ENCODE assay signal across 14 cellular contexts in genomic region chr17:7211512-7212277, GRCh38. TPM values are rescaled to one million over a fixed set of nuclear protein-coding genes. Genes with fewer than 3 reads are reported as not detected.
DNase-seq lines count a peak whose midpoint lies in the region; ATAC-seq, FAIRE-seq and TF ChIP-seq lines count a peak whose summit lies in the region.
"Had no signal": no experiment of that assay in that cellular context is flagged by ENCODE, and none has a peak within 500 bp of the region (broad histone marks: within the 10 kb centered on the region; RNA-seq: fewer than 3 reads in every experiment).

No MANE protein-coding gene starts in this region.

- no peaks in the 10 kb centered on the region for H3K27me3 ChIP-seq in iPS-20b (ENCODE audit: insufficient read depth, low read length)

- H3K27me3 Mint-ChIP-seq in natural killer cell (ENCODE audit: low read depth in 2 of 2), result peaks cover 7 to 16% of the 10 kb centered on the region in 2 donors
- H3K27me3 Mint-ChIP-seq in natural killer cell treated with Interleukin-12 subunit alpha and Interleukin-12 subunit beta and Interleukin-15 and Interleukin-18, amount 100 ng/mL, for 72 hours, result peaks cover 6 to 9% of the 10 kb centered on the region in 2 donors

- ATAC-seq in natural killer cell (no peak), GM18907 (IDR thresholded peaks at IDR 0.05; ENCODE audit: unreplicated experiment) (no peak), GM21381 (IDR thresholded peaks at IDR 0.05; ENCODE audit: unreplicated experiment) (no peak)
- ATAC-seq in natural killer cell treated with Interleukin-12 subunit alpha and Interleukin-12 subunit beta and Interleukin-15 and Interleukin-18, amount 100 ng/mL, for 72 hours, result no peak
- ATAC-seq: GM12878; stimulated activated memory B cell treated with anti-CD40 and anti-IgM and Interleukin-4, amounts not matched to agents 10 μg/mL and 1 μg/mL and 100 μg/mL, for 72 hours had no signal

- peak overlapping the region; percentile 82; the same call in 1 of the 2 replicates for H3K9ac ChIP-seq in iPS-20b (ENCODE audit: low read depth, low read length)

- no peaks in the 10 kb centered on the region for H3K9me3 ChIP-seq in iPS-20b (ENCODE audit: insufficient read depth, low read depth, low read length)

- H3K4me1 ChIP-seq in iPS-20b (ENCODE audit: insufficient read depth, low read length), result peaks cover 41% of the 10 kb centered on the region; the same call in 1 of the 2 replicates

- DNase-seq in natural killer cell (no peak), choroid plexus epithelial cell (ENCODE audit: low read depth) (no peak), GM12892 (ENCODE audit: insufficient read length) (no peak), occipital lobe (lab: John Stamatoyannopoulos, UW) (no peak)
- DNase-seq in natural killer cell treated with Interleukin-12 subunit alpha and Interleukin-12 subunit beta and Interleukin-15 and Interleukin-18, amount 100 ng/mL, for 72 hours (ENCODE audit: low spot score), result no peak
- DNase-seq: activated CD4-positive, CD25-positive, alpha-beta regulatory T cell treated with anti-CD3 and anti-CD28 coated beads, Interleukin-2, amount 50 U/mL, for 72 hours; DMS79; OCI-M1; stimulated activated CD4-positive, alpha-beta T cell treated with anti-CD3 and anti-CD28 coated beads, Interleukin-2, amount 100 ng/mL, for 48 hours had no signal

- FAIRE-seq in GM12892 (lab: Jason Lieb, UNC), result no peak
- FAIRE-seq: GM12878 had no signal

- H3K27ac ChIP-seq in iPS-20b (ENCODE audit: low read length), result peak overlapping the region; percentile 65

- H3K4me3 ChIP-seq in choroid plexus epithelial cell (ENCODE audit: low read depth, low read length) (peak overlapping the region; percentile 50), iPS-20b (ENCODE audit: low read length) (peak overlapping the region; percentile 79)
- H3K4me3 ChIP-seq: GM12878 had no signal

- no peaks in the 10 kb centered on the region for H3K36me3 Mint-ChIP-seq in natural killer cell
- no peaks in the 10 kb centered on the region for H3K36me3 Mint-ChIP-seq in natural killer cell treated with Interleukin-12 subunit alpha and Interleukin-12 subunit beta and Interleukin-15 and Interleukin-18, amount 100 ng/mL, for 72 hours
- H3K36me3 Mint-ChIP-seq: stimulated activated memory B cell treated with anti-CD40 and anti-IgM and Interleukin-4, amounts not matched to agents 10 μg/mL and 1 μg/mL and 100 μg/mL, for 72 hours had no signal

- no peaks in the 10 kb centered on the region for H3K36me3 ChIP-seq in iPS-20b (ENCODE audit: insufficient read depth, low read depth, low read length)

- H3K9me3 Mint-ChIP-seq in natural killer cell, result no peaks in the 10 kb centered on the region
- H3K9me3 Mint-ChIP-seq in natural killer cell treated with Interleukin-12 subunit alpha and Interleukin-12 subunit beta and Interleukin-15 and Interleukin-18, amount 100 ng/mL, for 72 hours, result no peaks in the 10 kb centered on the region
- H3K9me3 Mint-ChIP-seq: stimulated activated memory B cell treated with anti-CD40 and anti-IgM and Interleukin-4, amounts not matched to agents 10 μg/mL and 1 μg/mL and 100 μg/mL, for 72 hours had no signal

- H3K4me1 Mint-ChIP-seq in natural killer cell, result peaks cover 16 to 31% of the 10 kb centered on the region in 2 donors
- peaks cover 28 to 36% of the 10 kb centered on the region in 2 donors for H3K4me1 Mint-ChIP-seq in natural killer cell treated with Interleukin-12 subunit alpha and Interleukin-12 subunit beta and Interleukin-15 and Interleukin-18, amount 100 ng/mL, for 72 hours (ENCODE audit: low read depth in 2 of 2)

- H3K27ac Mint-ChIP-seq in natural killer cell, result peak overlapping the region; percentile 27 to 45
- H3K27ac Mint-ChIP-seq in natural killer cell treated with Interleukin-12 subunit alpha and Interleukin-12 subunit beta and Interleukin-15 and Interleukin-18, amount 100 ng/mL, for 72 hours, result no peak overlapping the region
- H3K27ac Mint-ChIP-seq: stimulated activated memory B cell treated with anti-CD40 and anti-IgM and Interleukin-4, amounts not matched to agents 10 μg/mL and 1 μg/mL and 100 μg/mL, for 72 hours had no signal

- no peak for TF ChIP-seq CTCF in natural killer cell (IDR thresholded peaks at IDR 0.05)
- TF ChIP-seq CTCF in choroid plexus epithelial cell (conservative IDR thresholded peaks at IDR 0.05; ENCODE audit: low read depth, low read length), result no peak

- H3K4me3 Mint-ChIP-seq in natural killer cell, result no peak overlapping the region
- no peak overlapping the region for H3K4me3 Mint-ChIP-seq in natural killer cell treated with Interleukin-12 subunit alpha and Interleukin-12 subunit beta and Interleukin-15 and Interleukin-18, amount 100 ng/mL, for 72 hours
- H3K4me3 Mint-ChIP-seq: stimulated activated memory B cell treated with anti-CD40 and anti-IgM and Interleukin-4, amounts not matched to agents 10 μg/mL and 1 μg/mL and 100 μg/mL, for 72 hours had no signal

- no peak for TF ChIP-seq POLR2A in GM12892 (IDR thresholded peaks at IDR 0.05; ENCODE audit: low read depth, low read length)

- intact Hi-C loops in natural killer cell (cut with micrococcal nuclease), result loop anchor here (10.0 kb wide), 1 partner anchor 473 kb away; the partner anchor contains the start of genes TP53 and WRAP53

RNA-seq across cellular contexts. Expression of gene DLG4, which starts 7.9 kb away (rescaled TPM):
- total RNA-seq in natural killer cell (10 to 100 TPM in 1 of 3 donors, 1 to 10 TPM in 2; 6.7 to 11.2 (median 8.6) TPM), occipital lobe (131 TPM)
- 1 to 10 TPM; 3.3 to 8.3 TPM for total RNA-seq in natural killer cell treated with Interleukin-12 subunit alpha and Interleukin-12 subunit beta and Interleukin-15 and Interleukin-18, amount 100 ng/mL, for 72 hours
- 2.1 TPM for polyA plus RNA-seq in GM12892 (2012; ENCODE audit: missing spikeins)

RNA-seq across cellular contexts. Expression of gene ACADVL, which starts 8.0 kb away (rescaled TPM):
- 100 to 1,000 TPM; 439 to 637 (median 607) TPM for total RNA-seq in natural killer cell
- total RNA-seq in natural killer cell treated with Interleukin-12 subunit alpha and Interleukin-12 subunit beta and Interleukin-15 and Interleukin-18, amount 100 ng/mL, for 72 hours, result 100 to 1,000 TPM; 651 to 710 TPM
- polyA plus RNA-seq in GM12892 (2012; ENCODE audit: missing spikeins), result 223 TPM
- total RNA-seq in occipital lobe, result 77.2 TPM

RNA-seq across cellular contexts. Expression of gene DVL2, which starts 22.6 kb away (rescaled TPM):
- total RNA-seq in natural killer cell (10 to 100 TPM; 46.5 to 66.6 (median 61.5) TPM), occipital lobe (49.1 TPM)
- total RNA-seq in natural killer cell treated with Interleukin-12 subunit alpha and Interleukin-12 subunit beta and Interleukin-15 and Interleukin-18, amount 100 ng/mL, for 72 hours, result 10 to 100 TPM; 35.1 to 61.6 TPM
- polyA plus RNA-seq in GM12892 (2012; ENCODE audit: missing spikeins), result 29.3 TPM

RNA-seq across cellular contexts. Expression of gene PHF23, which starts 27.6 kb away (rescaled TPM):
- total RNA-seq in natural killer cell (10 to 100 TPM; 19.3 to 32.3 (median 20.8) TPM), occipital lobe (33.7 TPM)
- 10 to 100 TPM; 40.1 to 55.2 TPM for total RNA-seq in natural killer cell treated with Interleukin-12 subunit alpha and Interleukin-12 subunit beta and Interleukin-15 and Interleukin-18, amount 100 ng/mL, for 72 hours
- polyA plus RNA-seq in GM12892 (2012; ENCODE audit: missing spikeins), result 20.0 TPM

RNA-seq across cellular contexts. Expression of gene GABARAP, which starts 30.6 kb away (rescaled TPM):
- total RNA-seq in natural killer cell (100 to 1,000 TPM; 256 to 277 (median 276) TPM), occipital lobe (93.3 TPM)
- 100 to 1,000 TPM; 197 to 277 TPM for total RNA-seq in natural killer cell treated with Interleukin-12 subunit alpha and Interleukin-12 subunit beta and Interleukin-15 and Interleukin-18, amount 100 ng/mL, for 72 hours
- 238 TPM for polyA plus RNA-seq in GM12892 (2012; ENCODE audit: missing spikeins)

Comparison
In these comparisons a context has a peak if more than half of its experiments do, and no peak if none do; other contexts are left out.
1. H3K27ac Mint-ChIP-seq: peak in natural killer cell (2 of 2); none in natural killer cell treated with Interleukin-12 subunit alpha and Interleukin-12 subunit beta and Interleukin-15 and Interleukin-18, amount 100 ng/mL, for 72 hours (0 of 2).
2. RNA of gene DLG4, which starts 7.9 kb away (total RNA-seq): 131 TPM in occipital lobe (single experiment); 6.7 to 11.2 TPM in natural killer cell and 3.3 to 8.3 TPM in natural killer cell treated with Interleukin-12 subunit alpha and Interleukin-12 subunit beta and Interleukin-15 and Interleukin-18, amount 100 ng/mL, for 72 hours; every median in the first group is over 10 times any median in the second.